8 cellular contexts compared by ENCODE assay signal in the genomic region with DNA sequence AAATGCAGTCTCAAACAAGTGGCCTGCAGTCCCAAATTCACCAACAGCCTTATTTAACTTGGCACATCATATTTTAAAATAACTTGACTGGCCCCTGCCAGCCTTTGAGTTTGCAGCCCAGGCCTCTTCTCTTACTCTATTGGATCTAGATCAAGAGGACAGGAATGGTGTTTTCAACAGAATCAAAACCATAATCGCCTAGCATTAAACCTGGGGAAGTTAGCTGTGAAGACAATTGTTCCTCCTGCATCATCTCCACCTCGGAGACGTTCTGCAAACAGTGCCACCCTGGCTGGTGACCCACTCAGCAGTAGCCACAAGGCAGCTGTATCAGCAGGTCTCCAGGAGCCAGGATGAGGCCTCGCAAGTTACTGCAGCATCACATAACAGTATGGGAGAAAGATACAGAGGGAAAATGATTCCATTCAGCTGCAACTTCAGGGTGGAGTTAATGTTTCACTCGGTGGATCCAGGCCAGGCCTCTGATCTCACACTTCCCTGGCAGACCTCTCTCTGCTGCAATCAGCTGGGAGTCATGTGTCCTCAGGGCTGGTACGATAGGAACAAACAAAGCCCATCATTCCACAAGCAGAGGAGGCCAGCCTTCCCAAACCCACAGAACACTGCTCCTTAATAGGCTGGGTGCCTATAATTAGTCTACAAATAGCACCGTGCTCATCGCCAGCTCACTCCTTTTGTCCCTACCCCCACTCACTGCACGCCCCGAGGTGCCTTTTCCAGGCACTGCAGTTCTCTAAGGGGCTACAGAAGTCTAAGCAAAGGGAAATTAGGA. TPM values are rescaled to one million over a fixed set of nuclear protein-coding genes. Genes with fewer than 3 reads are reported as not detected.
DNase-seq lines count a peak whose midpoint lies in the region; ATAC-seq, FAIRE-seq and TF ChIP-seq lines count a peak whose summit lies in the region.

No MANE protein-coding gene starts in this region.

- no peak for TF ChIP-seq POLR2A in A549 (IDR thresholded peaks at IDR 0.05; ENCODE audit: low read length)

- H3K9me3 ChIP-seq in A549 (no peaks in the 10 kb centered on the region), colonic mucosa (no peaks in the 10 kb centered on the region), lung (ENCODE audit: control insufficient read depth in 2 of 2, insufficient read depth in 1 of 2, low read length in 1 of 2) (peaks cover 0 to 2% of the 10 kb centered on the region in 2 donors)

- DNase-seq in A549 (ENCODE audit: low read depth in 1 of 2, low spot score in 1 of 2) = peak; percentile 62 to 68
- peak in 2 of 3 experiments; percentile 82 to 95 for DNase-seq in NCI-H1417 (lab: John Stamatoyannopoulos, UW)
- DNase-seq in colonic mucosa = peak; percentile 91
- DNase-seq in lung (ENCODE audit: low spot score) = peak; percentile 84
- DNase-seq in natural killer cell treated with Interleukin-12 subunit alpha and Interleukin-12 subunit beta and Interleukin-15 and Interleukin-18, amount 100 ng/mL, for 72 hours (ENCODE audit: low spot score) = no peak
- no peak for DNase-seq in activated CD4-positive, CD25-positive, alpha-beta regulatory T cell treated with anti-CD3 and anti-CD28 coated beads, Interleukin-2, amount 50 U/mL, for 72 hours
- no peak for DNase-seq in stimulated activated CD4-positive, alpha-beta T cell treated with anti-CD3 and anti-CD28 coated beads, Interleukin-12 subunit alpha, Interleukin-12 subunit beta, amount 100 ng/mL, for 4 hours

- peaks cover 0 to 6% of the 10 kb centered on the region in 2 donors for H3K4me1 Mint-ChIP-seq in natural killer cell treated with Interleukin-12 subunit alpha and Interleukin-12 subunit beta and Interleukin-15 and Interleukin-18, amount 100 ng/mL, for 72 hours (ENCODE audit: low read depth in 2 of 2)

- peak overlapping the region; percentile 52 for H3K4me2 ChIP-seq in A549

- 15% methylated on average over 9 of the region's 10 CpGs for WGBS in A549 (ENCODE audit: missing lambda C conversion rate)
- WGBS in lung, 2 donors = 42 to 66% methylated on average over 10 of the region's 10 CpGs

- POLR2A ChIA-PET in A549 (lab: Yijun Ruan, JAX) = interaction anchor here (0.7 kb wide), 1 partner anchor 24 kb away, joined by 3 read pairs; no protein-coding TSS in a partner anchor

- H3K4me3 ChIP-seq in A549 (no peak overlapping the region), colonic mucosa (no peak overlapping the region), lung (no peak overlapping the region)

- H3K4me3 Mint-ChIP-seq in natural killer cell treated with Interleukin-12 subunit alpha and Interleukin-12 subunit beta and Interleukin-15 and Interleukin-18, amount 100 ng/mL, for 72 hours = no peak overlapping the region

- ATAC-seq in A549 (peak; percentile 89 to 94), lung (ENCODE audit: insufficient read depth, low FRiP score) (peak; percentile 56), GM21360 (IDR thresholded peaks at IDR 0.05; ENCODE audit: unreplicated experiment) (no peak)
- ATAC-seq in natural killer cell treated with Interleukin-12 subunit alpha and Interleukin-12 subunit beta and Interleukin-15 and Interleukin-18, amount 100 ng/mL, for 72 hours = no peak

- H3K36me3 Mint-ChIP-seq in natural killer cell treated with Interleukin-12 subunit alpha and Interleukin-12 subunit beta and Interleukin-15 and Interleukin-18, amount 100 ng/mL, for 72 hours = no peaks in the 10 kb centered on the region

- H3K27me3 Mint-ChIP-seq in natural killer cell treated with Interleukin-12 subunit alpha and Interleukin-12 subunit beta and Interleukin-15 and Interleukin-18, amount 100 ng/mL, for 72 hours = peaks cover 3 to 5% of the 10 kb centered on the region in 2 donors

- H3K27me3 ChIP-seq in colonic mucosa (no peaks in the 10 kb centered on the region), lung (ENCODE audit: control insufficient read depth, insufficient read depth) (no peaks in the 10 kb centered on the region)

- H3K36me3 ChIP-seq in colonic mucosa = no peaks in the 10 kb centered on the region
- peaks cover 0 to 3% of the 10 kb centered on the region in 2 donors for H3K36me3 ChIP-seq in lung (ENCODE audit: control insufficient read depth in 2 of 2, insufficient read depth in 2 of 2, low read length in 2 of 2)

- peaks cover 4% of the 10 kb centered on the region for H3K9me3 Mint-ChIP-seq in natural killer cell treated with Interleukin-12 subunit alpha and Interleukin-12 subunit beta and Interleukin-15 and Interleukin-18, amount 100 ng/mL, for 72 hours

- H3K27ac ChIP-seq in A549 (peak overlapping the region; percentile 68 to 82), colonic mucosa (no peak overlapping the region), lung (ENCODE audit: low read depth in 1 of 2, low read length in 1 of 2) (peak overlapping the region; percentile 73 to 90)

- H3K4me1 ChIP-seq in A549 = peaks cover 20% of the 10 kb centered on the region
- no peaks in the 10 kb centered on the region for H3K4me1 ChIP-seq in colonic mucosa
- H3K4me1 ChIP-seq in lung (ENCODE audit: control insufficient read depth in 2 of 2, insufficient read depth in 2 of 2, low read length in 2 of 2) = peaks cover 0 to 4% of the 10 kb centered on the region in 2 donors

- CTCF ChIA-PET in A549 (lab: Yijun Ruan, JAX) = interaction anchor here (0.9 to 2.8 kb wide), 3 partner anchors 23 to 207 kb away, joined by 3 to 15 read pairs (median 4); no protein-coding TSS in a partner anchor

- TF ChIP-seq EP300 in A549 (IDR thresholded peaks at IDR 0.05) = no peak

- no peak overlapping the region for H3K27ac Mint-ChIP-seq in natural killer cell treated with Interleukin-12 subunit alpha and Interleukin-12 subunit beta and Interleukin-15 and Interleukin-18, amount 100 ng/mL, for 72 hours

- intact Hi-C loops in colonic mucosa (cut with DNase I) = no loop called here

- FAIRE-seq in A549 (lab: Jason Lieb, UNC) = no peak

- no peak for TF ChIP-seq CTCF in A549 (IDR thresholded peaks at IDR 0.05)
- TF ChIP-seq CTCF in colonic mucosa (IDR thresholded peaks at IDR 0.05) = no peak
- TF ChIP-seq CTCF in lung (IDR thresholded peaks at IDR 0.05; ENCODE audit: control extremely low read depth, extremely low read depth) = no peak

- H3K9ac ChIP-seq in colonic mucosa (ENCODE audit: low read depth in 2 of 2, low read length in 2 of 2) = peak overlapping the region in 1 of 2 donors; percentile 27

- no peak for TF ChIP-seq RAD21 in A549 (conservative IDR thresholded peaks at IDR 0.05 in 1 of 2, IDR thresholded peaks at IDR 0.05 in 1 of 2)

TF ChIP-seq in A549, 52 proteins besides CTCF, POLR2A, EP300 and RAD21 (continues in another document):
- no peak for TF ChIP-seq KDM1A (IDR thresholded peaks at IDR 0.05; ENCODE audit: low read depth)
- TF ChIP-seq ESRRA (IDR thresholded peaks at IDR 0.05; ENCODE audit: borderline replicate concordance, low read length) = no peak
- peak in 1 of 2 experiments; percentile 45; a peak in 2 of 4 replicates for TF ChIP-seq CEBPB (IDR thresholded peaks at IDR 0.05)
- TF ChIP-seq, protein P1, sequence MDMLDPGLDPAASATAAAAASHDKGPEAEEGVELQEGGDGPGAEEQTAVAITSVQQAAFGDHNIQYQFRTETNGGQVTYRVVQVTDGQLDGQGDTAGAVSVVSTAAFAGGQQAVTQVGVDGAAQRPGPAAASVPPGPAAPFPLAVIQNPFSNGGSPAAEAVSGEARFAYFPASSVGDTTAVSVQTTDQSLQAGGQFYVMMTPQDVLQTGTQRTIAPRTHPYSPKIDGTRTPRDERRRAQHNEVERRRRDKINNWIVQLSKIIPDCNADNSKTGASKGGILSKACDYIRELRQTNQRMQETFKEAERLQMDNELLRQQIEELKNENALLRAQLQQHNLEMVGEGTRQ (IDR thresholded peaks at IDR 0.05) = peak; percentile 60

RNA-seq across cellular contexts. Expression of a gene that starts 18.6 kb away (rescaled TPM):
- not detected in 2 replicates for polyA plus RNA-seq in A549 (2011; rRNA removed)
- polyA plus RNA-seq in A549 (2012; cell fraction: cytosol; rRNA removed) = not detected in 2 replicates
- not detected in 2 replicates for polyA plus RNA-seq in A549 (2012; cell fraction: nucleus; rRNA removed)
- not detected in 3 replicates for polyA plus RNA-seq in A549 (2017; fragmentation: RNase III; extraction: RNeasy Plus Mini Kit Qiagen cat#74134 plus additional on column Dnase treatment)
- not detected in 2 replicates for polyA minus RNA-seq in A549 (2011; rRNA and poly(A)+ RNA removed)
- under 1 TPM; 0.12 to 0.45 TPM for total RNA-seq in colonic mucosa
- total RNA-seq in lung = 1 to 10 TPM; 1.0 to 1.6 TPM
- polyA plus RNA-seq in lung = under 1 TPM; 0.03 to 0.20 TPM
- total RNA-seq in natural killer cell treated with Interleukin-12 subunit alpha and Interleukin-12 subunit beta and Interleukin-15 and Interleukin-18, amount 100 ng/mL, for 72 hours = not detected

RNA-seq across cellular contexts. Expression of a gene that starts 29.8 kb away (rescaled TPM):
- not detected in 2 replicates for polyA plus RNA-seq in A549 (2011; rRNA removed)
- not detected in 2 replicates for polyA plus RNA-seq in A549 (2012; cell fraction: cytosol; rRNA removed)
- polyA plus RNA-seq in A549 (2012; cell fraction: nucleus; rRNA removed) = not detected in 2 replicates
- not detected in 3 replicates for polyA plus RNA-seq in A549 (2017; fragmentation: RNase III; extraction: RNeasy Plus Mini Kit Qiagen cat#74134 plus additional on column Dnase treatment)
- polyA minus RNA-seq in A549 (2011; rRNA and poly(A)+ RNA removed) = not detected in 2 replicates
- total RNA-seq in colonic mucosa = 10 to 100 TPM in 1 of 2 donors, 1 to 10 TPM in 1; 3.3 to 12.0 TPM
- total RNA-seq in lung = 10 to 100 TPM; 29.3 to 49.1 TPM
- 10 to 100 TPM; 34.4 to 36.5 TPM for polyA plus RNA-seq in lung
- 1 to 10 TPM; 1.4 to 8.5 TPM for total RNA-seq in natural killer cell treated with Interleukin-12 subunit alpha and Interleukin-12 subunit beta and Interleukin-15 and Interleukin-18, amount 100 ng/mL, for 72 hours

RNA-seq across cellular contexts. Expression of a gene that starts 42.4 kb away (rescaled TPM):
- polyA plus RNA-seq in A549 (2011; rRNA removed) (0.04 and 0.12 TPM in 2 replicates), A549 (2017; fragmentation: RNase III; extraction: RNeasy Plus Mini Kit Qiagen cat#74134 plus additional on column Dnase treatment) (0.03 to 0.04 TPM in 2 of 3 replicates, not detected in the other), lung (1 to 10 TPM in 1 of 2 donors, under 1 TPM in 1; 0.95 to 1.5 TPM)
- 0.01 TPM in 2 replicates for polyA plus RNA-seq in A549 (2012; cell fraction: cytosol; rRNA removed)
- polyA plus RNA-seq in A549 (2012; cell fraction: nucleus; rRNA removed) = 0.01 and 0.02 TPM in 2 replicates
- 0.10 TPM in 1 of 2 replicates, not detected in the other for polyA minus RNA-seq in A549 (2011; rRNA and poly(A)+ RNA removed)
- total RNA-seq in colonic mucosa (1 to 10 TPM in 1 of 2 donors, under 1 TPM in 1; 0.59 to 1.5 TPM), lung (1 to 10 TPM; 3.1 to 5.2 TPM)
- not detected for total RNA-seq in natural killer cell treated with Interleukin-12 subunit alpha and Interleukin-12 subunit beta and Interleukin-15 and Interleukin-18, amount 100 ng/mL, for 72 hours

RNA-seq across cellular contexts. Expression of a gene that starts 57.1 kb away (rescaled TPM):
- polyA plus RNA-seq in A549 (2011; rRNA removed) (0.75 and 1.0 TPM in 2 replicates), A549 (2017; fragmentation: RNase III; extraction: RNeasy Plus Mini Kit Qiagen cat#74134 plus additional on column Dnase treatment) (0.33 to 0.47 TPM (median 0.34 TPM) in 3 replicates), lung (1 to 10 TPM; 7.7 to 9.9 TPM)
- 0.07 and 0.10 TPM in 2 replicates for polyA plus RNA-seq in A549 (2012; cell fraction: cytosol; rRNA removed)
- 0.05 TPM in 2 replicates for polyA plus RNA-seq in A549 (2012; cell fraction: nucleus; rRNA removed)
- polyA minus RNA-seq in A549 (2011; rRNA and poly(A)+ RNA removed) = 1.1 and 3.0 TPM in 2 replicates
- total RNA-seq in colonic mucosa (10 to 100 TPM; 10.9 to 27.8 TPM), lung (10 to 100 TPM; 12.4 to 22.6 TPM)
- total RNA-seq in natural killer cell treated with Interleukin-12 subunit alpha and Interleukin-12 subunit beta and Interleukin-15 and Interleukin-18, amount 100 ng/mL, for 72 hours = 10 to 100 TPM; 10.8 to 12.8 TPM

Comparison
In these comparisons a context has a peak if more than half of its experiments do, and no peak if none do; other contexts are left out.
1. ATAC-seq: peak in A549 (2 of 2) and lung (single experiment); none in natural killer cell treated with Interleukin-12 subunit alpha and Interleukin-12 subunit beta and Interleukin-15 and Interleukin-18, amount 100 ng/mL, for 72 hours (0 of 2) and GM21360 (single experiment).
2. DNase-seq: peak in A549 (2 of 2), NCI-H1417 (2 of 3), colonic mucosa (single experiment) and lung (single experiment); none in natural killer cell treated with Interleukin-12 subunit alpha and Interleukin-12 subunit beta and Interleukin-15 and Interleukin-18, amount 100 ng/mL, for 72 hours (single experiment), activated CD4-positive, CD25-positive, alpha-beta regulatory T cell treated with anti-CD3 and anti-CD28 coated beads, Interleukin-2, amount 50 U/mL, for 72 hours (single experiment) and stimulated activated CD4-positive, alpha-beta T cell treated with anti-CD3 and anti-CD28 coated beads, Interleukin-12 subunit alpha, Interleukin-12 subunit beta, amount 100 ng/mL, for 4 hours (single experiment).